Comparison of ENCODE assay signal across 9 cellular contexts in genomic region chr9:37119907-37120839, GRCh38.
DNase-seq lines count a peak whose midpoint lies in the region; ATAC-seq, FAIRE-seq and TF ChIP-seq lines count a peak whose summit lies in the region.
"Had no signal": no experiment of that assay in that cellular context is flagged by ENCODE, and none has a peak within 500 bp of the region (broad histone marks: within the 10 kb centered on the region; RNA-seq: fewer than 3 reads in every experiment).

Gene ZCCHC7 (plus strand): TSS chr9:37120574.

- DNase-seq in AG09309 (ENCODE audit: low read depth) (peak; percentile 71), NCI-H446 (lab: John Stamatoyannopoulos, UW) (peak; percentile 97)
- DNase-seq in activated CD4-positive, CD25-positive, alpha-beta regulatory T cell treated with anti-CD3 and anti-CD28 coated beads, Interleukin-2, amount 50 U/mL, for 16 hours (ENCODE audit: low read depth, low spot score): peak; percentile 98
- DNase-seq in central memory CD8-positive, alpha-beta T cell (ENCODE audit: low spot score in 2 of 2): peak; percentile 95 to 98
- DNase-seq in stimulated activated CD4-positive, alpha-beta T cell treated with anti-CD3 and anti-CD28 coated beads, Interleukin-12 subunit alpha, Interleukin-12 subunit beta, amount 100 ng/mL, for 4 hours: peak; percentile 96

- peak within 1 kb of the TSS; percentile 82 for H3K4me3 ChIP-seq in AG09309 (ENCODE audit: control insufficient read depth, low read depth, low read length)

- peak within 1 kb of the TSS; percentile 94 for H3K27ac Mint-ChIP-seq in central memory CD8-positive, alpha-beta T cell (ENCODE audit: low read depth)

- TF ChIP-seq CTCF in AG09309 (IDR thresholded peaks at IDR 0.05; ENCODE audit: control insufficient read depth, insufficient read depth, low read depth, low read length, missing control alignments): no peak

- peak; percentile 72 for FAIRE-seq in islet of Langerhans (lab: Jason Lieb, UNC)
- FAIRE-seq: colon had no signal

- H3K4me3 Mint-ChIP-seq in central memory CD8-positive, alpha-beta T cell: peak within 1 kb of the TSS; percentile 85

- H3K4me1 Mint-ChIP-seq in central memory CD8-positive, alpha-beta T cell: peaks cover 21% of the 10 kb centered on the region

- no peaks in the 10 kb centered on the region for H3K9me3 Mint-ChIP-seq in central memory CD8-positive, alpha-beta T cell

- ATAC-seq in GM19025 (IDR thresholded peaks at IDR 0.05; ENCODE audit: low read depth, unreplicated experiment) (peak; percentile 91), HG03342 (IDR thresholded peaks at IDR 0.05; ENCODE audit: unreplicated experiment) (peak; percentile 87)
- peak; percentile 97 for ATAC-seq in central memory CD8-positive, alpha-beta T cell (replicated peaks; ENCODE audit: extremely low read depth, poor library complexity, severe bottlenecking)

- no peaks in the 10 kb centered on the region for H3K27me3 Mint-ChIP-seq in central memory CD8-positive, alpha-beta T cell

- H3K36me3 Mint-ChIP-seq in central memory CD8-positive, alpha-beta T cell (ENCODE audit: insufficient read depth): peaks cover 16% of the 10 kb centered on the region

Comparison
In these comparisons a context has a peak if more than half of its experiments do, and no peak if none do; other contexts are left out.
1. Peak in every context shown above with its lines: DNase-seq, ATAC-seq and H3K4me3 ChIP-seq.